In genomic region chr11:102347526-102348331, GRCh38 we compare ENCODE assay signal across 8 cellular contexts. TPM values are rescaled to one million over a fixed set of nuclear protein-coding genes. Genes with fewer than 3 reads are reported as not detected.
DNase-seq lines count a peak whose midpoint lies in the region; ATAC-seq and TF ChIP-seq lines count a peak whose summit lies in the region.

No MANE protein-coding gene starts in this region.

- WGBS in psoas muscle, 3 donors: 0% methylated on average over 26 of the region's 26 CpGs

- intact Hi-C loops in left ventricle myocardium inferior (cut with micrococcal nuclease): no loop called here
- intact Hi-C loops in psoas muscle (cut with DNase I): loop anchor here (2.0 to 10.0 kb wide), 5 partner anchors 59 to 317 kb away; partner anchors contain the start of gene TMEM123 (in 2 of the 2)

- TF ChIP-seq CTCF in Loucy (conservative IDR thresholded peaks at IDR 0.05; ENCODE audit: low read length) (no peak), left ventricle myocardium inferior (IDR thresholded peaks at IDR 0.05; ENCODE audit: borderline replicate concordance) (no peak), psoas muscle (IDR thresholded peaks at IDR 0.05) (no peak)

- H3K36me3 Mint-ChIP-seq in activated naive CD8-positive, alpha-beta T cell treated with anti-CD3 and anti-CD28 coated beads for 36 hours: peaks cover 30% of the 10 kb centered on the region

- H3K27ac ChIP-seq in left ventricle myocardium inferior (replicated peaks) (peak overlapping the region; percentile 97), psoas muscle (peak overlapping the region; percentile 95)

- H3K4me3 Mint-ChIP-seq in activated naive CD8-positive, alpha-beta T cell treated with anti-CD3 and anti-CD28 coated beads for 36 hours: peak overlapping the region; percentile 95

- ATAC-seq in psoas muscle: peak in 3 of 4 donors; percentile 1 to 33 (median 31)

- H3K4me2 ChIP-seq in Loucy (ENCODE audit: low read depth, low read length, poor library complexity, severe bottlenecking): peak overlapping the region; percentile 75

- H3F3A ChIP-seq in Loucy (ENCODE audit: low read depth): no peaks in the 10 kb centered on the region

- H3K9me3 Mint-ChIP-seq in activated naive CD8-positive, alpha-beta T cell treated with anti-CD3 and anti-CD28 coated beads for 36 hours: no peaks in the 10 kb centered on the region

- H3K9me2 ChIP-seq in Loucy (replicated peaks; ENCODE audit: low read depth, low read length): no peaks in the 10 kb centered on the region

- H3K4me1 Mint-ChIP-seq in activated naive CD8-positive, alpha-beta T cell treated with anti-CD3 and anti-CD28 coated beads for 36 hours: peaks cover 38% of the 10 kb centered on the region

- H2AFZ ChIP-seq in Loucy (ENCODE audit: low read length): peak overlapping the region; percentile 79

- H3K4me1 ChIP-seq in Loucy (ENCODE audit: insufficient read depth, low read length, poor library complexity, severe bottlenecking) (peaks cover 36% of the 10 kb centered on the region), left ventricle myocardium inferior (peaks cover 37% of the 10 kb centered on the region), psoas muscle (peaks cover 8% of the 10 kb centered on the region)

- H3K36me3 ChIP-seq in H7 (replicated peaks; ENCODE audit: control insufficient read depth, insufficient read depth, low read length) (no peaks in the 10 kb centered on the region; the same call in 1 of the 2 replicates), Loucy (ENCODE audit: insufficient read depth, low read length) (no peaks in the 10 kb centered on the region), left ventricle myocardium inferior (peaks cover 27% of the 10 kb centered on the region), psoas muscle (ENCODE audit: insufficient read depth in 1 of 2, low read depth in 1 of 2) (peaks cover 0 to 14% of the 10 kb centered on the region in 2 donors)

- no peaks in the 10 kb centered on the region for H3K27me3 Mint-ChIP-seq in activated naive CD8-positive, alpha-beta T cell treated with anti-CD3 and anti-CD28 coated beads for 36 hours

- H3K27me3 ChIP-seq in H7 (ENCODE audit: control insufficient read depth, insufficient read depth, low read length): no peaks in the 10 kb centered on the region
- H3K27me3 ChIP-seq in Loucy (ENCODE audit: insufficient read depth, low read length, poor library complexity, severe bottlenecking): no peaks in the 10 kb centered on the region
- H3K27me3 ChIP-seq in left ventricle myocardium inferior (ENCODE audit: low read depth): no peaks in the 10 kb centered on the region
- no peaks in the 10 kb centered on the region for H3K27me3 ChIP-seq in psoas muscle (ENCODE audit: insufficient read depth in 3 of 3, low read length in 2 of 3)

- H3K4me3 ChIP-seq in H7 (ENCODE audit: insufficient read depth, low read depth, low read length) (peak overlapping the region; percentile 65), Loucy (ENCODE audit: low read length, poor library complexity, severe bottlenecking) (peak overlapping the region; percentile 96), left ventricle myocardium inferior (peak overlapping the region; percentile 85), psoas muscle (peak overlapping the region; percentile 80)

- peaks cover 67% of the 10 kb centered on the region for H3K79me2 ChIP-seq in Loucy (ENCODE audit: insufficient read depth, low read length)

- peaks cover 16% of the 10 kb centered on the region for H4K20me1 ChIP-seq in Loucy (ENCODE audit: insufficient read depth, low read length, poor library complexity, severe bottlenecking)

- DNase-seq in NCI-H510A treated with DMSO at 0.1 percent for 48 hours (lab: John Stamatoyannopoulos, UW) (peak; percentile 44), NCI-H510A (lab: John Stamatoyannopoulos, UW) (no peak), H7 (peak; percentile 18), left ventricle myocardium inferior (no peak), psoas muscle (no peak)
- DNase-seq in activated naive CD8-positive, alpha-beta T cell treated with anti-CD3 and anti-CD28 coated beads for 36 hours: peak; percentile 16
- DNase-seq in effector CD8-positive, alpha-beta T cell (lab: John Stamatoyannopoulos, UW): no peak

- H3K27ac Mint-ChIP-seq in activated naive CD8-positive, alpha-beta T cell treated with anti-CD3 and anti-CD28 coated beads for 36 hours: peak overlapping the region; percentile 95

- H3K9ac ChIP-seq in Loucy (ENCODE audit: low read depth, low read length, poor library complexity, severe bottlenecking): peak overlapping the region; percentile 95

- H3K9me3 ChIP-seq in Loucy (ENCODE audit: insufficient read depth, low read depth, low read length): no peaks in the 10 kb centered on the region
- no peaks in the 10 kb centered on the region for H3K9me3 ChIP-seq in left ventricle myocardium inferior (replicated peaks)
- H3K9me3 ChIP-seq in psoas muscle: no peaks in the 10 kb centered on the region

RNA-seq across cellular contexts. Expression of gene BIRC2, which starts 0.7 kb away (rescaled TPM):
- total RNA-seq in H7 (2014; rRNA removed; shearing (Covaris generic)): 28.8 and 33.6 TPM in 2 replicates
- 10 to 100 TPM; 29.6 to 30.7 TPM for total RNA-seq in activated naive CD8-positive, alpha-beta T cell treated with anti-CD3 and anti-CD28 coated beads for 36 hours
- total RNA-seq in left ventricle myocardium inferior (30.4 TPM), psoas muscle (10 to 100 TPM; 26.6 to 30.3 (median 29.6) TPM)
- polyA plus RNA-seq in psoas muscle: 10 to 100 TPM; 22.5 to 55.1 (median 35.1) TPM

RNA-seq across cellular contexts. Expression of gene BIRC3, which starts 30.4 kb away (rescaled TPM):
- 0.18 and 0.52 TPM in 2 replicates for total RNA-seq in H7 (2014; rRNA removed; shearing (Covaris generic))
- total RNA-seq in activated naive CD8-positive, alpha-beta T cell treated with anti-CD3 and anti-CD28 coated beads for 36 hours: 10 to 100 TPM; 76.6 to 79.9 TPM
- total RNA-seq in left ventricle myocardium inferior: 8.1 TPM
- total RNA-seq in psoas muscle: 1 to 10 TPM; 1.2 to 3.8 (median 2.5) TPM
- 1 to 10 TPM in 2 of 3 donors, under 1 TPM in 1; 0.97 to 3.3 (median 1.7) TPM for polyA plus RNA-seq in psoas muscle

Comparison
In these comparisons a context has a peak if more than half of its experiments do, and no peak if none do; other contexts are left out.
1. DNase-seq: peak in NCI-H510A treated with DMSO at 0.1 percent for 48 hours (single experiment), H7 (single experiment) and activated naive CD8-positive, alpha-beta T cell treated with anti-CD3 and anti-CD28 coated beads for 36 hours (single experiment); none in NCI-H510A (single experiment), left ventricle myocardium inferior (single experiment), psoas muscle (0 of 2) and effector CD8-positive, alpha-beta T cell (single experiment).
2. Peak in every context shown above with its lines, with median percentiles within 50 percentile points of each other: H3K4me3 ChIP-seq.